ENCODE assay signal across 16 cellular contexts in genomic region chr14:93733646-93734045, GRCh38. TPM values are rescaled to one million over a fixed set of nuclear protein-coding genes. Genes with fewer than 3 reads are reported as not detected.
"Had no signal": no experiment of that assay in that cellular context is flagged by ENCODE, and none has a peak within 500 bp of the region (broad histone marks: within the 10 kb centered on the region; RNA-seq: fewer than 3 reads in every experiment).

No MANE protein-coding gene starts in this region.

- H3K27me3 ChIP-seq: pancreas had no signal

- H3K36me3 ChIP-seq: pancreas had no signal

- H3K4me1 ChIP-seq: pancreas had no signal

- H3K27ac ChIP-seq: pancreas had no signal

- H3K4me3 ChIP-seq: pancreas had no signal

- DNase-seq: activated CD4-positive, alpha-beta T cell treated with anti-CD3 and anti-CD28 coated beads for 1 hour; activated CD4-positive, alpha-beta T cell treated with anti-CD3 and anti-CD28 coated beads, Interleukin-2, amount 50 U/mL, for 4 hours; activated naive CD4-positive, alpha-beta T cell treated with Interleukin-2 at 50 U/mL for 16 hours; activated T-cell treated with anti-CD3 and anti-CD28 coated beads for 4 hours; dermis blood vessel endothelial cell; kidney; mesendoderm; stimulated activated CD4-positive, alpha-beta T cell treated with anti-CD3 and anti-CD28 coated beads, Interleukin-15, amount 100 ng/mL, for 24 hours; stimulated activated CD4-positive, alpha-beta T cell treated with anti-CD3 and anti-CD28 coated beads, Interleukin-4, amount 100 ng/mL, for 1 hour; stimulated activated naive B cell treated with anti-CD40 and anti-IgM and Interleukin-4, amounts not matched to agents 10 μg/mL and 1 μg/mL and 100 μg/mL, for 72 hours; trophoblast cell had no signal

- H3K9me3 ChIP-seq: pancreas had no signal

- ATAC-seq: stimulated activated naive B cell treated with anti-CD40 and anti-IgM and Interleukin-4, amounts not matched to agents 10 μg/mL and 1 μg/mL and 100 μg/mL, for 72 hours had no signal

RNA-seq across cellular contexts. Expression of gene PRIMA1, which starts 54.6 kb away (rescaled TPM):
- total RNA-seq: dermis blood vessel endothelial cell; glomerular endothelial cell; renal cortical epithelial cell; T-helper 1 cell treated with Interleukin-12 subunit alpha and Interleukin-12 subunit beta and Interleukin-4 antibody, amounts not matched to agents 30 ng/mL and 1 ng/mL, for 36 hours had no signal
- polyA plus RNA-seq: neural cell had no signal
